ENCODE assay signal across 8 cellular contexts in genomic region chr1:153633747-153634665, GRCh38. TPM values are rescaled to one million over a fixed set of nuclear protein-coding genes. Genes with fewer than 3 reads are reported as not detected.
DNase-seq lines count a peak whose midpoint lies in the region; ATAC-seq and TF ChIP-seq lines count a peak whose summit lies in the region.

Gene CHTOP (plus strand): TSS chr1:153634066. CDS start chr1:153636589, 2,523 bp downstream.

- H3K27me3 ChIP-seq in ACC112 (ENCODE audit: insufficient read depth, low read length) (no peaks in the 10 kb centered on the region), breast epithelium (no peaks in the 10 kb centered on the region), skeletal muscle tissue (ENCODE audit: control insufficient read depth in 3 of 3, insufficient read depth in 3 of 3, low read length in 3 of 3) (no peaks in the 10 kb centered on the region)

- no peaks in the 10 kb centered on the region for H3K9me3 ChIP-seq in breast epithelium
- H3K9me3 ChIP-seq in iPS-18c (ENCODE audit: control insufficient read depth, insufficient read depth, low read length), result no peaks in the 10 kb centered on the region
- H3K9me3 ChIP-seq in skeletal muscle tissue (ENCODE audit: control insufficient read depth in 3 of 3, low read length in 3 of 3), result no peaks in the 10 kb centered on the region

- ATAC-seq in GM18870 (IDR thresholded peaks at IDR 0.05; ENCODE audit: unreplicated experiment) (peak; percentile 86), HG03135 (IDR thresholded peaks at IDR 0.05; ENCODE audit: unreplicated experiment) (peak; percentile 92)

- TF ChIP-seq POLR2A in breast epithelium (IDR thresholded peaks at IDR 0.05), result peak; percentile 50

- peak within 1 kb of the TSS; percentile 93 for H2AFZ ChIP-seq in ACC112 (ENCODE audit: low read length, unreplicated experiment)

- no peak for TF ChIP-seq CTCF in VCaP (conservative IDR thresholded peaks at IDR 0.05)
- TF ChIP-seq CTCF in breast epithelium (IDR thresholded peaks at IDR 0.05), result peak; percentile 35 to 53 (median 47)

- intact Hi-C loops in breast epithelium (cut with DNase I; ENCODE audit: low total_unique reads), result no loop called here

- H3K9ac ChIP-seq in skeletal muscle tissue (ENCODE audit: low read depth in 1 of 3, low read length in 3 of 3), result peak within 1 kb of the TSS; percentile 99 to 100 (median 100)

- H3K27ac ChIP-seq in ACC112 (ENCODE audit: low read depth, low read length), result peak within 1 kb of the TSS; percentile 100
- peak within 1 kb of the TSS; percentile 100 for H3K27ac ChIP-seq in VCaP
- H3K27ac ChIP-seq in breast epithelium, result peak within 1 kb of the TSS; percentile 99 to 100
- peak within 1 kb of the TSS; percentile 99 for H3K27ac ChIP-seq in skeletal muscle tissue (ENCODE audit: low read depth, low read length)

- peaks cover 40% of the 10 kb centered on the region for H3K79me2 ChIP-seq in ACC112 (ENCODE audit: control insufficient read depth, insufficient read depth, low read length, unreplicated experiment)

- H3K36me3 ChIP-seq in ACC112 (ENCODE audit: insufficient read depth, low read length) (peaks cover 32% of the 10 kb centered on the region), breast epithelium (no peaks in the 10 kb centered on the region), skeletal muscle tissue (ENCODE audit: control insufficient read depth in 3 of 3, insufficient read depth in 3 of 3, low read length in 3 of 3) (peaks cover 19 to 28% (median 20%) of the 10 kb centered on the region in 3 donors)

- peak; percentile 86 for DNase-seq in NCI-H2196 treated with DMSO at 0.1 percent for 48 hours (lab: John Stamatoyannopoulos, UW; ENCODE audit: unreplicated experiment)
- peak; percentile 98 for DNase-seq in breast epithelium (ENCODE audit: low spot score in 2 of 2)

- H3K4me3 ChIP-seq in ACC112 (ENCODE audit: low read depth, low read length), result peak within 1 kb of the TSS; percentile 94
- peak within 1 kb of the TSS; percentile 74 to 86 (median 82) for H3K4me3 ChIP-seq in breast epithelium
- H3K4me3 ChIP-seq in iPS-18c (ENCODE audit: insufficient read depth, low read depth, low read length), result peak within 1 kb of the TSS; percentile 100
- H3K4me3 ChIP-seq in skeletal muscle tissue (ENCODE audit: low read length in 3 of 3), result peak within 1 kb of the TSS; percentile 98 to 99 (median 99)

- H3K4me1 ChIP-seq in ACC112 (ENCODE audit: control insufficient read depth, insufficient read depth, low read length, unreplicated experiment), result peaks cover 17% of the 10 kb centered on the region
- H3K4me1 ChIP-seq in breast epithelium, result no peaks in the 10 kb centered on the region
- H3K4me1 ChIP-seq in skeletal muscle tissue (ENCODE audit: control insufficient read depth in 3 of 3, insufficient read depth in 3 of 3, low read length in 3 of 3), result peaks cover 67 to 75% (median 73%) of the 10 kb centered on the region in 3 donors

RNA-seq across cellular contexts. Expression of gene CHTOP, which starts in this region (rescaled TPM):
- total RNA-seq in breast epithelium, result 100 to 1,000 TPM in 1 of 3 donors, 10 to 100 TPM in 2; 37.1 to 112 (median 71.8) TPM
- total RNA-seq in skeletal muscle tissue, result 46.4 TPM

Comparison
In these comparisons a context has a peak if more than half of its experiments do, and no peak if none do; other contexts are left out.
1. Peak in every context shown above with its lines: DNase-seq, ATAC-seq, H3K4me3 ChIP-seq and H3K27ac ChIP-seq.